ENCODE assay signal across 1 cellular context in the genomic region with DNA sequence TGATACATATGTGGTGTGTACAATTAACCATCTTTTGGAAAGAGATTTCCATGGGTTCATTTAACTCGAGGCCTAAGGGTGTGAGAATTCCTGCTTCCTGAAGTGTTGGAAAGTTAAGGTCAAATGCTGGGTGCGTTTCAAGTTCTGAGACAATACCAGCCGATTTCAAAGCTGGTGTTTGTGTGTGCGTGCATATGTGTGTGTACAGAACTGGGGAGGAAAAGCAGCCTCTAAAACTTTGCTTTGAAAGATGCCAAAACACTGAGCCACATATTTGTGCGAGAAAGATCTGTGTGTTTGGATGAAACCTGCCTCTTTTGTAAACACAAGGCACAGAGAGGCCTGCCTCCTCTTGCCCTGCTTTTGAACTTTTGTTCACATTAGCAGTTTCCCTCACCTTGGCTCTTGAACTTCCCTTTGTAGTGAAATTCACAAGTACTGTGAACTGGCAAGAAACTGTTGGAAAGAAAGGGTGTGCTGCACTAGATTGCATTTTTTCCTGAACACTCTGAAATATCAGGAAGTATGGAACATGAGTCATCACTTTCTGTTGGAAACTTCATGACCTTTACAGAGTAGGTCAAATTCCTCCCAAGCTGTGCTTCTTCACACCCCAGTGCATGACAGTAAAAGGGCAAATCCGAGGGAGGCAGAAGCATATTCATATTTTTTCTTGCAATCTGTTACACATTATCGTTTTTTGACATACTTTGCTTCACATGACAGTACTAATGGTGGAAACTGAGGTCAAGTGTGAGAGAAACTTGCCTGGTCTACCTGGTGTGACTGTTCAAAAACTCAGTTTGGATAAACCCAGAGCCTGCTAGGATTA.
TF ChIP-seq lines count a peak whose summit lies in the region.

No MANE protein-coding gene starts in this region.

TF ChIP-seq in K562, 482 proteins besides CTCF, POLR2A, EP300 and RAD21 (continued from another document and continues in another):
- TF ChIP-seq, protein P1, sequence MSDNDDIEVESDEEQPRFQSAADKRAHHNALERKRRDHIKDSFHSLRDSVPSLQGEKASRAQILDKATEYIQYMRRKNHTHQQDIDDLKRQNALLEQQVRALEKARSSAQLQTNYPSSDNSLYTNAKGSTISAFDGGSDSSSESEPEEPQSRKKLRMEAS (CRISPR knock-in tag; IDR thresholded peaks at IDR 0.05) = no peak
- TF ChIP-seq OTX1 (CRISPR knock-in tag; IDR thresholded peaks at IDR 0.05) (no peak), STAT5A (IDR thresholded peaks at IDR 0.05; ENCODE audit: borderline replicate concordance, low read length) (no peak), ZNF436 (CRISPR knock-in tag; IDR thresholded peaks at IDR 0.05) (no peak), CBX5 (IDR thresholded peaks at IDR 0.05; ENCODE audit: borderline replicate concordance, low read depth) (no peak), XRCC5 (IDR thresholded peaks at IDR 0.05; ENCODE audit: low read depth, low read length) (no peak), RHOXF2B (CRISPR knock-in tag; conservative IDR thresholded peaks at IDR 0.05) (no peak), PML (IDR thresholded peaks at IDR 0.05; ENCODE audit: low read length) (no peak), TAF9B (IDR thresholded peaks at IDR 0.05; ENCODE audit: partially characterized antibody) (no peak), FOXJ3 (CRISPR knock-in tag; IDR thresholded peaks at IDR 0.05) (no peak), SPI1 (IDR thresholded peaks at IDR 0.05; ENCODE audit: borderline replicate concordance, low read depth, low read length) (no peak), ZNF217 (CRISPR knock-in tag; IDR thresholded peaks at IDR 0.05) (no peak), ELF1 (tag; IDR thresholded peaks at IDR 0.05) (0 out of 2 replicates have a peak, but pooled peaks have one; percentile 37), BACH1 (tag; IDR thresholded peaks at IDR 0.05) (peak; percentile 78), SRSF1 (IDR thresholded peaks at IDR 0.05; ENCODE audit: low read depth, low read length) (no peak), ZBTB8A (IDR thresholded peaks at IDR 0.05; ENCODE audit: partially characterized antibody) (no peak), ZNF75A (CRISPR knock-in tag; IDR thresholded peaks at IDR 0.05) (no peak), ZNF124 (CRISPR knock-in tag; IDR thresholded peaks at IDR 0.05) (no peak)
- TF ChIP-seq, protein P2, sequence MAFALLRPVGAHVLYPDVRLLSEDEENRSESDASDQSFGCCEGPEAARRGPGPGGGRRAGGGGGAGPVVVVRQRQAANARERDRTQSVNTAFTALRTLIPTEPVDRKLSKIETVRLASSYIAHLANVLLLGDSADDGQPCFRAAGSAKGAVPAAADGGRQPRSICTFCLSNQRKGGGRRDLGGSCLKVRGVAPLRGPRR (CRISPR knock-in tag; IDR thresholded peaks at IDR 0.05) = no peak
- TF ChIP-seq, protein P3, sequence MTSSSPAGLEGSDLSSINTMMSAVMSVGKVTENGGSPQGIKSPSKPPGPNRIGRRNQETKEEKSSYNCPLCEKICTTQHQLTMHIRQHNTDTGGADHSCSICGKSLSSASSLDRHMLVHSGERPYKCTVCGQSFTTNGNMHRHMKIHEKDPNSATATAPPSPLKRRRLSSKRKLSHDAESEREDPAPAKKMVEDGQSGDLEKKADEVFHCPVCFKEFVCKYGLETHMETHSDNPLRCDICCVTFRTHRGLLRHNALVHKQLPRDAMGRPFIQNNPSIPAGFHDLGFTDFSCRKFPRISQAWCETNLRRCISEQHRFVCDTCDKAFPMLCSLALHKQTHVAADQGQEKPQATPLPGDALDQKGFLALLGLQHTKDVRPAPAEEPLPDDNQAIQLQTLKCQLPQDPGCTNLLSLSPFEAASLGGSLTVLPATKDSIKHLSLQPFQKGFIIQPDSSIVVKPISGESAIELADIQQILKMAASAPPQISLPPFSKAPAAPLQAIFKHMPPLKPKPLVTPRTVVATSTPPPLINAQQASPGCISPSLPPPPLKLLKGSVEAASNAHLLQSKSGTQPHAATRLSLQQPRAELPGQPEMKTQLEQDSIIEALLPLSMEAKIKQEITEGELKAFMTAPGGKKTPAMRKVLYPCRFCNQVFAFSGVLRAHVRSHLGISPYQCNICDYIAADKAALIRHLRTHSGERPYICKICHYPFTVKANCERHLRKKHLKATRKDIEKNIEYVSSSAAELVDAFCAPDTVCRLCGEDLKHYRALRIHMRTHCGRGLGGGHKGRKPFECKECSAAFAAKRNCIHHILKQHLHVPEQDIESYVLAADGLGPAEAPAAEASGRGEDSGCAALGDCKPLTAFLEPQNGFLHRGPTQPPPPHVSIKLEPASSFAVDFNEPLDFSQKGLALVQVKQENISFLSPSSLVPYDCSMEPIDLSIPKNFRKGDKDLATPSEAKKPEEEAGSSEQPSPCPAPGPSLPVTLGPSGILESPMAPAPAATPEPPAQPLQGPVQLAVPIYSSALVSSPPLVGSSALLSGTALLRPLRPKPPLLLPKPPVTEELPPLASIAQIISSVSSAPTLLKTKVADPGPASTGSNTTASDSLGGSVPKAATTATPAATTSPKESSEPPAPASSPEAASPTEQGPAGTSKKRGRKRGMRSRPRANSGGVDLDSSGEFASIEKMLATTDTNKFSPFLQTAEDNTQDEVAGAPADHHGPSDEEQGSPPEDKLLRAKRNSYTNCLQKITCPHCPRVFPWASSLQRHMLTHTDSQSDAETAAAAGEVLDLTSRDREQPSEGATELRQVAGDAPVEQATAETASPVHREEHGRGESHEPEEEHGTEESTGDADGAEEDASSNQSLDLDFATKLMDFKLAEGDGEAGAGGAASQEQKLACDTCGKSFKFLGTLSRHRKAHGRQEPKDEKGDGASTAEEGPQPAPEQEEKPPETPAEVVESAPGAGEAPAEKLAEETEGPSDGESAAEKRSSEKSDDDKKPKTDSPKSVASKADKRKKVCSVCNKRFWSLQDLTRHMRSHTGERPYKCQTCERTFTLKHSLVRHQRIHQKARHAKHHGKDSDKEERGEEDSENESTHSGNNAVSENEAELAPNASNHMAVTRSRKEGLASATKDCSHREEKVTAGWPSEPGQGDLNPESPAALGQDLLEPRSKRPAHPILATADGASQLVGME (CRISPR knock-in tag; IDR thresholded peaks at IDR 0.05) = no peak
- TF ChIP-seq, protein P4, sequence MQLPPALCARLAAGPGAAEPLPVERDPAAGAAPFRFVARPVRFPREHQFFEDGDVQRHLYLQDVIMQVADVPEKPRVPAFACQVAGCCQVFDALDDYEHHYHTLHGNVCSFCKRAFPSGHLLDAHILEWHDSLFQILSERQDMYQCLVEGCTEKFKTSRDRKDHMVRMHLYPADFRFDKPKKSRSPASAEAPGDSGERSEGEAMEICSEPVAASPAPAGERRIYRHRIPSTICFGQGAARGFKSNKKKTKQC (CRISPR knock-in tag; IDR thresholded peaks at IDR 0.05) = no peak
- TF ChIP-seq, protein P5, sequence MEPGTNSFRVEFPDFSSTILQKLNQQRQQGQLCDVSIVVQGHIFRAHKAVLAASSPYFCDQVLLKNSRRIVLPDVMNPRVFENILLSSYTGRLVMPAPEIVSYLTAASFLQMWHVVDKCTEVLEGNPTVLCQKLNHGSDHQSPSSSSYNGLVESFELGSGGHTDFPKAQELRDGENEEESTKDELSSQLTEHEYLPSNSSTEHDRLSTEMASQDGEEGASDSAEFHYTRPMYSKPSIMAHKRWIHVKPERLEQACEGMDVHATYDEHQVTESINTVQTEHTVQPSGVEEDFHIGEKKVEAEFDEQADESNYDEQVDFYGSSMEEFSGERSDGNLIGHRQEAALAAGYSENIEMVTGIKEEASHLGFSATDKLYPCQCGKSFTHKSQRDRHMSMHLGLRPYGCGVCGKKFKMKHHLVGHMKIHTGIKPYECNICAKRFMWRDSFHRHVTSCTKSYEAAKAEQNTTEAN (CRISPR knock-in tag; IDR thresholded peaks at IDR 0.05) = no peak
- TF ChIP-seq, protein P6, sequence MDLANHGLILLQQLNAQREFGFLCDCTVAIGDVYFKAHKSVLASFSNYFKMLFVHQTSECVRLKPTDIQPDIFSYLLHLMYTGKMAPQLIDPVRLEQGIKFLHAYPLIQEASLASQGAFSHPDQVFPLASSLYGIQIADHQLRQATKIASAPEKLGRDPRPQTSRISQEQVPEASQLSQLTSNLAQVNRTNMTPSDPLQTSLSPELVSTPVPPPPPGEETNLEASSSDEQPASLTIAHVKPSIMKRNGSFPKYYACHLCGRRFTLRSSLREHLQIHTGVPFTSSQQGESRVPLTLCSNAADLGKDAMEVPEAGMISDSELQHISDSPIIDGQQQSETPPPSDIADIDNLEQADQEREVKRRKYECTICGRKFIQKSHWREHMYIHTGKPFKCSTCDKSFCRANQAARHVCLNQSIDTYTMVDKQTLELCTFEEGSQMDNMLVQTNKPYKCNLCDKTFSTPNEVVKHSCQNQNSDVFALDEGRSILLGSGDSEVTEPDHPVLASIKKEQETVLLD (IDR thresholded peaks at IDR 0.05) = no peak
- TF ChIP-seq, protein P7, sequence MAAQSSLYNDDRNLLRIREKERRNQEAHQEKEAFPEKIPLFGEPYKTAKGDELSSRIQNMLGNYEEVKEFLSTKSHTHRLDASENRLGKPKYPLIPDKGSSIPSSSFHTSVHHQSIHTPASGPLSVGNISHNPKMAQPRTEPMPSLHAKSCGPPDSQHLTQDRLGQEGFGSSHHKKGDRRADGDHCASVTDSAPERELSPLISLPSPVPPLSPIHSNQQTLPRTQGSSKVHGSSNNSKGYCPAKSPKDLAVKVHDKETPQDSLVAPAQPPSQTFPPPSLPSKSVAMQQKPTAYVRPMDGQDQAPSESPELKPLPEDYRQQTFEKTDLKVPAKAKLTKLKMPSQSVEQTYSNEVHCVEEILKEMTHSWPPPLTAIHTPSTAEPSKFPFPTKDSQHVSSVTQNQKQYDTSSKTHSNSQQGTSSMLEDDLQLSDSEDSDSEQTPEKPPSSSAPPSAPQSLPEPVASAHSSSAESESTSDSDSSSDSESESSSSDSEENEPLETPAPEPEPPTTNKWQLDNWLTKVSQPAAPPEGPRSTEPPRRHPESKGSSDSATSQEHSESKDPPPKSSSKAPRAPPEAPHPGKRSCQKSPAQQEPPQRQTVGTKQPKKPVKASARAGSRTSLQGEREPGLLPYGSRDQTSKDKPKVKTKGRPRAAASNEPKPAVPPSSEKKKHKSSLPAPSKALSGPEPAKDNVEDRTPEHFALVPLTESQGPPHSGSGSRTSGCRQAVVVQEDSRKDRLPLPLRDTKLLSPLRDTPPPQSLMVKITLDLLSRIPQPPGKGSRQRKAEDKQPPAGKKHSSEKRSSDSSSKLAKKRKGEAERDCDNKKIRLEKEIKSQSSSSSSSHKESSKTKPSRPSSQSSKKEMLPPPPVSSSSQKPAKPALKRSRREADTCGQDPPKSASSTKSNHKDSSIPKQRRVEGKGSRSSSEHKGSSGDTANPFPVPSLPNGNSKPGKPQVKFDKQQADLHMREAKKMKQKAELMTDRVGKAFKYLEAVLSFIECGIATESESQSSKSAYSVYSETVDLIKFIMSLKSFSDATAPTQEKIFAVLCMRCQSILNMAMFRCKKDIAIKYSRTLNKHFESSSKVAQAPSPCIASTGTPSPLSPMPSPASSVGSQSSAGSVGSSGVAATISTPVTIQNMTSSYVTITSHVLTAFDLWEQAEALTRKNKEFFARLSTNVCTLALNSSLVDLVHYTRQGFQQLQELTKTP (IDR thresholded peaks at IDR 0.05; ENCODE audit: low read depth in 1 of 2, partially characterized antibody in 2 of 2) = no peak
- TF ChIP-seq, protein P8, sequence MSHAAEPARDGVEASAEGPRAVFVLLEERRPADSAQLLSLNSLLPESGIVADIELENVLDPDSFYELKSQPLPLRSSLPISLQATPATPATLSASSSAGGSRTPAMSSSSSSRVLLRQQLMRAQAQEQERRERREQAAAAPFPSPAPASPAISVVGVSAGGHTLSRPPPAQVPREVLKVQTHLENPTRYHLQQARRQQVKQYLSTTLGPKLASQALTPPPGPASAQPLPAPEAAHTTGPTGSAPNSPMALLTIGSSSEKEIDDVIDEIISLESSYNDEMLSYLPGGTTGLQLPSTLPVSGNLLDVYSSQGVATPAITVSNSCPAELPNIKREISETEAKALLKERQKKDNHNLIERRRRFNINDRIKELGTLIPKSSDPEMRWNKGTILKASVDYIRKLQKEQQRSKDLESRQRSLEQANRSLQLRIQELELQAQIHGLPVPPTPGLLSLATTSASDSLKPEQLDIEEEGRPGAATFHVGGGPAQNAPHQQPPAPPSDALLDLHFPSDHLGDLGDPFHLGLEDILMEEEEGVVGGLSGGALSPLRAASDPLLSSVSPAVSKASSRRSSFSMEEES (CRISPR knock-in tag; IDR thresholded peaks at IDR 0.05) = no peak
- TF ChIP-seq, protein P9, sequence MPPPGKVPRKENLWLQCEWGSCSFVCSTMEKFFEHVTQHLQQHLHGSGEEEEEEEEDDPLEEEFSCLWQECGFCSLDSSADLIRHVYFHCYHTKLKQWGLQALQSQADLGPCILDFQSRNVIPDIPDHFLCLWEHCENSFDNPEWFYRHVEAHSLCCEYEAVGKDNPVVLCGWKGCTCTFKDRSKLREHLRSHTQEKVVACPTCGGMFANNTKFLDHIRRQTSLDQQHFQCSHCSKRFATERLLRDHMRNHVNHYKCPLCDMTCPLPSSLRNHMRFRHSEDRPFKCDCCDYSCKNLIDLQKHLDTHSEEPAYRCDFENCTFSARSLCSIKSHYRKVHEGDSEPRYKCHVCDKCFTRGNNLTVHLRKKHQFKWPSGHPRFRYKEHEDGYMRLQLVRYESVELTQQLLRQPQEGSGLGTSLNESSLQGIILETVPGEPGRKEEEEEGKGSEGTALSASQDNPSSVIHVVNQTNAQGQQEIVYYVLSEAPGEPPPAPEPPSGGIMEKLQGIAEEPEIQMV (tag; conservative IDR thresholded peaks at IDR 0.05; ENCODE audit: low read depth) = 0 out of 2 replicates have a peak, but pooled peaks have one; percentile 13
- TF ChIP-seq, protein P10, sequence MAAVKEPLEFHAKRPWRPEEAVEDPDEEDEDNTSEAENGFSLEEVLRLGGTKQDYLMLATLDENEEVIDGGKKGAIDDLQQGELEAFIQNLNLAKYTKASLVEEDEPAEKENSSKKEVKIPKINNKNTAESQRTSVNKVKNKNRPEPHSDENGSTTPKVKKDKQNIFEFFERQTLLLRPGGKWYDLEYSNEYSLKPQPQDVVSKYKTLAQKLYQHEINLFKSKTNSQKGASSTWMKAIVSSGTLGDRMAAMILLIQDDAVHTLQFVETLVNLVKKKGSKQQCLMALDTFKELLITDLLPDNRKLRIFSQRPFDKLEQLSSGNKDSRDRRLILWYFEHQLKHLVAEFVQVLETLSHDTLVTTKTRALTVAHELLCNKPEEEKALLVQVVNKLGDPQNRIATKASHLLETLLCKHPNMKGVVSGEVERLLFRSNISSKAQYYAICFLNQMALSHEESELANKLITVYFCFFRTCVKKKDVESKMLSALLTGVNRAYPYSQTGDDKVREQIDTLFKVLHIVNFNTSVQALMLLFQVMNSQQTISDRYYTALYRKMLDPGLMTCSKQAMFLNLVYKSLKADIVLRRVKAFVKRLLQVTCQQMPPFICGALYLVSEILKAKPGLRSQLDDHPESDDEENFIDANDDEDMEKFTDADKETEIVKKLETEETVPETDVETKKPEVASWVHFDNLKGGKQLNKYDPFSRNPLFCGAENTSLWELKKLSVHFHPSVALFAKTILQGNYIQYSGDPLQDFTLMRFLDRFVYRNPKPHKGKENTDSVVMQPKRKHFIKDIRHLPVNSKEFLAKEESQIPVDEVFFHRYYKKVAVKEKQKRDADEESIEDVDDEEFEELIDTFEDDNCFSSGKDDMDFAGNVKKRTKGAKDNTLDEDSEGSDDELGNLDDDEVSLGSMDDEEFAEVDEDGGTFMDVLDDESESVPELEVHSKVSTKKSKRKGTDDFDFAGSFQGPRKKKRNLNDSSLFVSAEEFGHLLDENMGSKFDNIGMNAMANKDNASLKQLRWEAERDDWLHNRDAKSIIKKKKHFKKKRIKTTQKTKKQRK (IDR thresholded peaks at IDR 0.05; ENCODE audit: borderline replicate concordance, low read depth, low read length) = no peak
- TF ChIP-seq, protein P11, sequence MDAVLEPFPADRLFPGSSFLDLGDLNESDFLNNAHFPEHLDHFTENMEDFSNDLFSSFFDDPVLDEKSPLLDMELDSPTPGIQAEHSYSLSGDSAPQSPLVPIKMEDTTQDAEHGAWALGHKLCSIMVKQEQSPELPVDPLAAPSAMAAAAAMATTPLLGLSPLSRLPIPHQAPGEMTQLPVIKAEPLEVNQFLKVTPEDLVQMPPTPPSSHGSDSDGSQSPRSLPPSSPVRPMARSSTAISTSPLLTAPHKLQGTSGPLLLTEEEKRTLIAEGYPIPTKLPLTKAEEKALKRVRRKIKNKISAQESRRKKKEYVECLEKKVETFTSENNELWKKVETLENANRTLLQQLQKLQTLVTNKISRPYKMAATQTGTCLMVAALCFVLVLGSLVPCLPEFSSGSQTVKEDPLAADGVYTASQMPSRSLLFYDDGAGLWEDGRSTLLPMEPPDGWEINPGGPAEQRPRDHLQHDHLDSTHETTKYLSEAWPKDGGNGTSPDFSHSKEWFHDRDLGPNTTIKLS (IDR thresholded peaks at IDR 0.05; ENCODE audit: borderline replicate concordance, low read depth) = no peak
